ENCODE assay signal across 9 cellular contexts in genomic region chr1:154423303-154423987, GRCh38. TPM values are rescaled to one million over a fixed set of nuclear protein-coding genes. Genes with fewer than 3 reads are reported as not detected.
DNase-seq lines count a peak whose midpoint lies in the region; ATAC-seq and TF ChIP-seq lines count a peak whose summit lies in the region.
"Had no signal": no experiment of that assay in that cellular context is flagged by ENCODE, and none has a peak within 500 bp of the region (broad histone marks: within the 10 kb centered on the region; RNA-seq: fewer than 3 reads in every experiment).

No MANE protein-coding gene starts in this region.

- peaks cover 9% of the 10 kb centered on the region for H3K36me3 Mint-ChIP-seq in T-cell

- peak overlapping the region; percentile 78 to 85 for H3K27ac Mint-ChIP-seq in T-cell

- ATAC-seq in T-cell (replicated peaks in 1 of 4) = no peak
- ATAC-seq in HG02759 (IDR thresholded peaks at IDR 0.05; ENCODE audit: unreplicated experiment) = no peak

- no peaks in the 10 kb centered on the region for H3K27me3 ChIP-seq in skeletal muscle satellite cell (ENCODE audit: control insufficient read depth, insufficient read depth, low read length)

- no peaks in the 10 kb centered on the region for H3K9me3 ChIP-seq in skeletal muscle satellite cell (replicated peaks; ENCODE audit: low read length)

- H3K4me3 Mint-ChIP-seq in T-cell = peak overlapping the region in 2 of 3 donors; percentile 17 to 45

- peaks cover 70% of the 10 kb centered on the region for H3K4me1 ChIP-seq in skeletal muscle satellite cell (ENCODE audit: control insufficient read depth, insufficient read depth, low read length)

- DNase-seq in ELR (ENCODE audit: low read depth) = peak; percentile 71
- no peak for DNase-seq in T-cell
- peak; percentile 42 to 79 for DNase-seq in foreskin fibroblast
- DNase-seq in DMS153 treated with DMSO at 0.1 percent for 48 hours (lab: John Stamatoyannopoulos, UW; ENCODE audit: unreplicated experiment) = no peak
- no peak for DNase-seq in cortex of kidney (lab: John Stamatoyannopoulos, UW)
- no peak for DNase-seq in LoVo (ENCODE audit: low spot score)
- DNase-seq: NCI-H1105 had no signal

- no peaks in the 10 kb centered on the region for H3K9me3 Mint-ChIP-seq in T-cell

- CTCF ChIA-PET in T-cell (lab: Charles Lee) = no interaction called here

- no peaks in the 10 kb centered on the region for H3K27me3 Mint-ChIP-seq in T-cell

- H3K4me2 ChIP-seq in skeletal muscle satellite cell (ENCODE audit: low read length) = peak overlapping the region; percentile 70

- no peaks in the 10 kb centered on the region for H3K36me3 ChIP-seq in skeletal muscle satellite cell (ENCODE audit: insufficient read depth, low read length)

- H3K4me3 ChIP-seq in foreskin fibroblast (ENCODE audit: low read depth in 1 of 2, low read length in 2 of 2) (no peak overlapping the region), skeletal muscle satellite cell (ENCODE audit: low read length) (peak overlapping the region; percentile 42)

- peak overlapping the region; percentile 19 for H3K9ac ChIP-seq in skeletal muscle satellite cell (ENCODE audit: low read depth, low read length)

- H3K4me1 Mint-ChIP-seq in T-cell = peaks cover 88 to 91% (median 89%) of the 10 kb centered on the region in 3 donors

- POLR2A ChIA-PET in T-cell (lab: Charles Lee) = interaction anchor here in 1 of 2 donors (0.6 kb wide), 1 partner anchor 1663 kb away, joined by 4 read pairs; no protein-coding TSS in a partner anchor

- TF ChIP-seq CTCF in foreskin fibroblast (IDR thresholded peaks at IDR 0.05; ENCODE audit: low read depth, low read length) = no peak

RNA-seq across cellular contexts. Expression of gene IL6R, which starts 18.3 kb away (rescaled TPM):
- total RNA-seq in T-cell = 10 to 100 TPM; 76.0 to 87.9 (median 80.8) TPM
- 10.3 and 13.7 TPM in 2 replicates for total RNA-seq in skeletal muscle satellite cell (2012; rRNA removed)

Comparison
In these comparisons a context has a peak if more than half of its experiments do, and no peak if none do; other contexts are left out.
1. DNase-seq: peak in ELR (single experiment) and foreskin fibroblast (2 of 2); none in T-cell (0 of 34), DMS153 treated with DMSO at 0.1 percent for 48 hours (single experiment), cortex of kidney (single experiment) and LoVo (single experiment).